ENCODE assay signal across 1 cellular context in genomic region chr1:180278193-180278556, GRCh38.
TF ChIP-seq lines count a peak whose summit lies in the region.

No MANE protein-coding gene starts in this region.

TF ChIP-seq in GM23338, 12 proteins besides CTCF, POLR2A, EP300 and RAD21 (continued from another document):
- TF ChIP-seq, protein P1, sequence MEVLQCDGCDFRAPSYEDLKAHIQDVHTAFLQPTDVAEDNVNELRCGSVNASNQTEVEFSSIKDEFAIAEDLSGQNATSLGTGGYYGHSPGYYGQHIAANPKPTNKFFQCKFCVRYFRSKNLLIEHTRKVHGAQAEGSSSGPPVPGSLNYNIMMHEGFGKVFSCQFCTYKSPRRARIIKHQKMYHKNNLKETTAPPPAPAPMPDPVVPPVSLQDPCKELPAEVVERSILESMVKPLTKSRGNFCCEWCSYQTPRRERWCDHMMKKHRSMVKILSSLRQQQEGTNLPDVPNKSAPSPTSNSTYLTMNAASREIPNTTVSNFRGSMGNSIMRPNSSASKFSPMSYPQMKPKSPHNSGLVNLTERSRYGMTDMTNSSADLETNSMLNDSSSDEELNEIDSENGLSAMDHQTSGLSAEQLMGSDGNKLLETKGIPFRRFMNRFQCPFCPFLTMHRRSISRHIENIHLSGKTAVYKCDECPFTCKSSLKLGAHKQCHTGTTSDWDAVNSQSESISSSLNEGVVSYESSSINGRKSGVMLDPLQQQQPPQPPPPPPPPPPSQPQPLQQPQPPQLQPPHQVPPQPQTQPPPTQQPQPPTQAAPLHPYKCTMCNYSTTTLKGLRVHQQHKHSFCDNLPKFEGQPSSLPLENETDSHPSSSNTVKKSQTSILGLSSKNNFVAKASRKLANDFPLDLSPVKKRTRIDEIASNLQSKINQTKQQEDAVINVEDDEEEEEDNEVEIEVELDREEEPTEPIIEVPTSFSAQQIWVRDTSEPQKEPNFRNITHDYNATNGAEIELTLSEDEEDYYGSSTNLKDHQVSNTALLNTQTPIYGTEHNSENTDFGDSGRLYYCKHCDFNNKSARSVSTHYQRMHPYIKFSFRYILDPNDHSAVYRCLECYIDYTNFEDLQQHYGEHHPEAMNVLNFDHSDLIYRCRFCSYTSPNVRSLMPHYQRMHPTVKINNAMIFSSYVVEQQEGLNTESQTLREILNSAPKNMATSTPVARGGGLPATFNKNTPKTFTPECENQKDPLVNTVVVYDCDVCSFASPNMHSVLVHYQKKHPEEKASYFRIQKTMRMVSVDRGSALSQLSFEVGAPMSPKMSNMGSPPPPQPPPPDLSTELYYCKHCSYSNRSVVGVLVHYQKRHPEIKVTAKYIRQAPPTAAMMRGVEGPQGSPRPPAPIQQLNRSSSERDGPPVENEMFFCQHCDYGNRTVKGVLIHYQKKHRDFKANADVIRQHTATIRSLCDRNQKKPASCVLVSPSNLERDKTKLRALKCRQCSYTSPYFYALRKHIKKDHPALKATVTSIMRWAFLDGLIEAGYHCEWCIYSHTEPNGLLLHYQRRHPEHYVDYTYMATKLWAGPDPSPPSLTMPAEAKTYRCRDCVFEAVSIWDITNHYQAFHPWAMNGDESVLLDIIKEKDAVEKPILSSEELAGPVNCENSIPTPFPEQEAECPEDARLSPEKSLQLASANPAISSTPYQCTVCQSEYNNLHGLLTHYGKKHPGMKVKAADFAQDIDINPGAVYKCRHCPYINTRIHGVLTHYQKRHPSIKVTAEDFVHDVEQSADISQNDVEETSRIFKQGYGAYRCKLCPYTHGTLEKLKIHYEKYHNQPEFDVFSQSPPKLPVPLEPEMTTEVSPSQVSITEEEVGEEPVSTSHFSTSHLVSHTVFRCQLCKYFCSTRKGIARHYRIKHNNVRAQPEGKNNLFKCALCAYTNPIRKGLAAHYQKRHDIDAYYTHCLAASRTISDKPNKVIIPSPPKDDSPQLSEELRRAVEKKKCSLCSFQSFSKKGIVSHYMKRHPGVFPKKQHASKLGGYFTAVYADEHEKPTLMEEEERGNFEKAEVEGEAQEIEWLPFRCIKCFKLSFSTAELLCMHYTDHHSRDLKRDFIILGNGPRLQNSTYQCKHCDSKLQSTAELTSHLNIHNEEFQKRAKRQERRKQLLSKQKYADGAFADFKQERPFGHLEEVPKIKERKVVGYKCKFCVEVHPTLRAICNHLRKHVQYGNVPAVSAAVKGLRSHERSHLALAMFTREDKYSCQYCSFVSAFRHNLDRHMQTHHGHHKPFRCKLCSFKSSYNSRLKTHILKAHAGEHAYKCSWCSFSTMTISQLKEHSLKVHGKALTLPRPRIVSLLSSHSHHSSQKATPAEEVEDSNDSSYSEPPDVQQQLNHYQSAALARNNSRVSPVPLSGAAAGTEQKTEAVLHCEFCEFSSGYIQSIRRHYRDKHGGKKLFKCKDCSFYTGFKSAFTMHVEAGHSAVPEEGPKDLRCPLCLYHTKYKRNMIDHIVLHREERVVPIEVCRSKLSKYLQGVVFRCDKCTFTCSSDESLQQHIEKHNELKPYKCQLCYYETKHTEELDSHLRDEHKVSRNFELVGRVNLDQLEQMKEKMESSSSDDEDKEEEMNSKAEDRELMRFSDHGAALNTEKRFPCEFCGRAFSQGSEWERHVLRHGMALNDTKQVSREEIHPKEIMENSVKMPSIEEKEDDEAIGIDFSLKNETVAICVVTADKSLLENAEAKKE (CRISPR knock-in tag; IDR thresholded peaks at IDR 0.05): no peak
- TF ChIP-seq ZNF114 (CRISPR knock-in tag; IDR thresholded peaks at IDR 0.05) (no peak), EZH2phosphoT487 (IDR thresholded peaks at IDR 0.05; ENCODE audit: unreplicated experiment) (no peak), REST (IDR thresholded peaks at IDR 0.05; ENCODE audit: unreplicated experiment) (no peak), JUNB (IDR thresholded peaks at IDR 0.05; ENCODE audit: unreplicated experiment) (no peak), EZH2 (IDR thresholded peaks at IDR 0.05; ENCODE audit: low read depth, unreplicated experiment) (no peak)
